1 cellular context compared by ENCODE assay signal in genomic region chr11:5234390-5234834, GRCh38.
TF ChIP-seq lines count a peak whose summit lies in the region.

Gene HBD (minus strand): TSS chr11:5234483. CDS start chr11:5234433, 50 bp downstream.

TF ChIP-seq in K562, 482 proteins besides CTCF, POLR2A, EP300 and RAD21 (continued from another document and continues in another):
- TF ChIP-seq CHD7 (IDR thresholded peaks at IDR 0.05; ENCODE audit: low read depth, low read length), result no peak
- TF ChIP-seq DMBX1 (CRISPR knock-in tag; IDR thresholded peaks at IDR 0.05; ENCODE audit: borderline replicate concordance), result no peak
- no peak for TF ChIP-seq SMAD2 (IDR thresholded peaks at IDR 0.05; ENCODE audit: low read depth, low read length)
- 0 out of 2 replicates have a peak, but pooled peaks have one; percentile 15 for TF ChIP-seq ZEB2 (IDR thresholded peaks at IDR 0.05)
- TF ChIP-seq SNRNP70 (optimal IDR thresholded peaks at IDR 0.05; ENCODE audit: low read depth, low read length), result no peak
- TF ChIP-seq ZNF707 (CRISPR knock-in tag; conservative IDR thresholded peaks at IDR 0.05), result no peak
- peak; percentile 30; the same call in 1 of the 2 replicates for TF ChIP-seq TAL1 (IDR thresholded peaks at IDR 0.05)
- no peak for TF ChIP-seq RBM25 (IDR thresholded peaks at IDR 0.05; ENCODE audit: low read depth, low read length, severe bottlenecking)
- no peak for TF ChIP-seq ZNF274 (IDR thresholded peaks at IDR 0.05; ENCODE audit: borderline replicate concordance, low read depth, low read length)
- no peak for TF ChIP-seq PTBP1 (IDR thresholded peaks at IDR 0.05; ENCODE audit: low read depth, low read length)
- TF ChIP-seq HMBOX1 (IDR thresholded peaks at IDR 0.05), result peak; percentile 91
- TF ChIP-seq FIP1L1 (IDR thresholded peaks at IDR 0.05; ENCODE audit: low read depth, low read length, poor library complexity, severe bottlenecking), result no peak
- TF ChIP-seq ATF1 (CRISPR knock-in tag; IDR thresholded peaks at IDR 0.05), result no peak
- TF ChIP-seq ATF1 (tag; IDR thresholded peaks at IDR 0.05), result 0 out of 2 replicates have a peak, but pooled peaks have one; percentile 19
- no peak for TF ChIP-seq ZNF717 (CRISPR knock-in tag; IDR thresholded peaks at IDR 0.05)
- TF ChIP-seq HDAC2 (IDR thresholded peaks at IDR 0.05), result no peak
- TF ChIP-seq ATF7 (IDR thresholded peaks at IDR 0.05), result 0 out of 2 replicates have a peak, but pooled peaks have one; percentile 41
- peak; percentile 16; the same call in 1 of the 2 replicates for TF ChIP-seq CHAMP1 (IDR thresholded peaks at IDR 0.05)
- TF ChIP-seq GABPB2 (CRISPR knock-in tag; conservative IDR thresholded peaks at IDR 0.05), result no peak
- 0 out of 4 replicates have a peak, but pooled peaks of 1 of the 2 experiments have one; percentile 15 for TF ChIP-seq HDAC1 (IDR thresholded peaks at IDR 0.05)
- no peak for TF ChIP-seq KLF1 (tag; IDR thresholded peaks at IDR 0.05)
- TF ChIP-seq ZNF639 (CRISPR knock-in tag; conservative IDR thresholded peaks at IDR 0.05 in 1 of 2, IDR thresholded peaks at IDR 0.05 in 1 of 2), result peak in 1 of 2 experiments; percentile 44; a peak in 1 of 4 replicates
- peak in 1 of 2 experiments; percentile 50; a peak in 1 of 4 replicates for TF ChIP-seq RCOR1 (IDR thresholded peaks at IDR 0.05; ENCODE audit: borderline replicate concordance in 1 of 2, low read depth in 2 of 2, low read length in 2 of 2)
- TF ChIP-seq ZNF436 (CRISPR knock-in tag; IDR thresholded peaks at IDR 0.05), result no peak
- no peak for TF ChIP-seq RREB1 (CRISPR knock-in tag; IDR thresholded peaks at IDR 0.05)
- TF ChIP-seq PTRF (tag; IDR thresholded peaks at IDR 0.05), result no peak
- no peak for TF ChIP-seq HDGF (IDR thresholded peaks at IDR 0.05)
- no peak for TF ChIP-seq ZNF324 (CRISPR knock-in tag; IDR thresholded peaks at IDR 0.05)
- peak; percentile 45; the same call in 1 of the 2 replicates for TF ChIP-seq CTBP1 (IDR thresholded peaks at IDR 0.05; ENCODE audit: borderline replicate concordance)
- 0 out of 2 replicates have a peak, but pooled peaks have one; percentile 22 for TF ChIP-seq SMAD4 (CRISPR knock-in tag; conservative IDR thresholded peaks at IDR 0.05)
- peak; percentile 81 for TF ChIP-seq SMARCE1 (IDR thresholded peaks at IDR 0.05)
- 0 out of 4 replicates have a peak, but pooled peaks of 1 of the 2 experiments have one; percentile 22 for TF ChIP-seq NRF1 (conservative IDR thresholded peaks at IDR 0.05 in 1 of 2, IDR thresholded peaks at IDR 0.05 in 1 of 2)
- 0 out of 4 replicates have a peak, but pooled peaks of 1 of the 2 experiments have one; percentile 1 for TF ChIP-seq MNT (conservative IDR thresholded peaks at IDR 0.05)
